ENCODE assay signal across 8 cellular contexts in genomic region chr9:34899535-34900158, GRCh38. TPM values are rescaled to one million over a fixed set of nuclear protein-coding genes. Genes with fewer than 3 reads are reported as not detected.
DNase-seq lines count a peak whose midpoint lies in the region; ATAC-seq and TF ChIP-seq lines count a peak whose summit lies in the region.

No MANE protein-coding gene starts in this region.

- no peak overlapping the region for H3K27ac ChIP-seq in AG04450 (ENCODE audit: low read depth, low read length)

- intact Hi-C loops in lower leg skin (cut with DNase I; ENCODE audit: low total_unique reads) = loop anchor here (10.0 kb wide), 2 partner anchors 85 to 195 kb away; partner anchors contain the start of gene DNAJB5

- ATAC-seq in GM18867 (IDR thresholded peaks at IDR 0.05; ENCODE audit: unreplicated experiment) = peak; percentile 73
- peak; percentile 71 for ATAC-seq in HG03457 (IDR thresholded peaks at IDR 0.05; ENCODE audit: unreplicated experiment)

- peaks cover 17% of the 10 kb centered on the region for H3K27me3 ChIP-seq in AG04450 (ENCODE audit: control insufficient read depth, insufficient read depth, low read length)

- DNase-seq in AG04450 (ENCODE audit: low read depth, low spot score) (peak; percentile 33), NCI-H774 (lab: John Stamatoyannopoulos, UW) (peak; percentile 39), dermis microvascular lymphatic vessel endothelial cell (ENCODE audit: low read depth in 2 of 2) (peak; percentile 65 to 77), lower leg skin (ENCODE audit: low spot score in 2 of 2) (peak; percentile 76 to 95)
- DNase-seq in activated CD4-positive, alpha-beta T cell treated with anti-CD3 and anti-CD28 coated beads, Interleukin-2, amount 50 U/mL, for 1 hour = peak; percentile 80
- DNase-seq in stimulated activated CD4-positive, alpha-beta T cell treated with anti-CD3 and anti-CD28 coated beads, TNF-alpha, amount 100 ng/mL, for 48 hours (ENCODE audit: low read depth in 3 of 3) = peak; percentile 56 to 68 (median 58)

- POLR2A ChIA-PET in AG04450 (lab: Yijun Ruan, JAX) = interaction anchor here (0.6 to 1.1 kb wide), 4 partner anchors 33 to 173 kb away, joined by 3 to 8 read pairs (median 6); partner anchors contain the start of gene VCP

- TF ChIP-seq POLR2A in lower leg skin (IDR thresholded peaks at IDR 0.05) = no peak

- TF ChIP-seq CTCF in AG04450 (IDR thresholded peaks at IDR 0.05; ENCODE audit: low read depth, low read length) (peak; percentile 91), lower leg skin (IDR thresholded peaks at IDR 0.05) (peak in 1 of 3 donors; percentile 50)

- CTCF ChIA-PET in AG04450 (lab: Charles Lee) = interaction anchor here (0.6 to 4.1 kb wide), 68 partner anchors 8 to 653 kb away, joined by 3 to 115 read pairs (median 5); partner anchors contain the start of genes ATOSB, DNAJB5, FANCG and PIGO

- H3K4me3 ChIP-seq in AG04450 (ENCODE audit: low read depth, low read length) (no peak overlapping the region), lower leg skin (ENCODE audit: low read depth, poor library complexity, severe bottlenecking) (no peak overlapping the region)

- WGBS in lower leg skin, 2 donors = 22 to 26% methylated on average over 7 of the region's 7 CpGs

- H3K9me3 ChIP-seq in AG04450 (ENCODE audit: control insufficient read depth, insufficient read depth, low read length) = no peaks in the 10 kb centered on the region

RNA-seq across cellular contexts. Expression of gene PHF24, which starts 58.4 kb away (rescaled TPM):
- not detected in 2 replicates for polyA plus RNA-seq in AG04450 (2011; rRNA removed)
- not detected in 2 replicates for polyA minus RNA-seq in AG04450 (2011; rRNA and poly(A)+ RNA removed)
- under 0.01 TPM in 1 of 2 replicates, not detected in the other for total RNA-seq in dermis microvascular lymphatic vessel endothelial cell
- total RNA-seq in lower leg skin = 1 to 10 TPM in 2 of 4 donors, under 1 TPM in 2; 0.44 to 2.7 (median 1.5) TPM

Comparison
In these comparisons a context has a peak if more than half of its experiments do, and no peak if none do; other contexts are left out.
1. DNase-seq: peak in every context shown above with its lines; median percentile 86 in lower leg skin; 80 in activated CD4-positive, alpha-beta T cell treated with anti-CD3 and anti-CD28 coated beads, Interleukin-2, amount 50 U/mL, for 1 hour; 71 in dermis microvascular lymphatic vessel endothelial cell; 58 in stimulated activated CD4-positive, alpha-beta T cell treated with anti-CD3 and anti-CD28 coated beads, TNF-alpha, amount 100 ng/mL, for 48 hours; 39 in NCI-H774; 33 in AG04450.